ENCODE assay signal across 19 cellular contexts in genomic region chr1:228894442-228894989, GRCh38.
"Had no signal": no experiment of that assay in that cellular context is flagged by ENCODE, and none has a peak within 500 bp of the region (broad histone marks: within the 10 kb centered on the region; RNA-seq: fewer than 3 reads in every experiment).

No MANE protein-coding gene starts in this region.

- ATAC-seq: lower lobe of right lung; natural killer cell; psoas muscle; right cardiac atrium; stimulated activated naive CD8-positive, alpha-beta T cell treated with anti-CD3 and anti-CD28 coated beads, Interleukin-15, amount 100 ng/mL, for 72 hours; upper lobe of right lung had no signal

- H3K4me3 Mint-ChIP-seq: central memory CD8-positive, alpha-beta T cell; natural killer cell; neural progenitor cell; stimulated activated naive CD8-positive, alpha-beta T cell treated with anti-CD3 and anti-CD28 coated beads, Interleukin-15, amount 100 ng/mL, for 72 hours had no signal

- H3K36me3 Mint-ChIP-seq: natural killer cell, neural progenitor cell had no signal

- DNase-seq: cortex of kidney; effector CD4-positive, alpha-beta T cell; kidney; left ventricle myocardium inferior; lower lobe of right lung; natural killer cell; nucleus accumbens; ovary; posterior cingulate gyrus; psoas muscle; right cardiac atrium; stimulated activated CD4-positive, alpha-beta T cell treated with anti-CD3 and anti-CD28 coated beads, Interleukin-15, amount 100 ng/mL, for 24 hours; stimulated activated CD4-positive, alpha-beta T cell treated with anti-CD3 and anti-CD28 coated beads, Interleukin-2, amount 100 ng/mL, for 48 hours; stimulated activated naive CD4-positive, alpha-beta T cell; stimulated activated naive CD8-positive, alpha-beta T cell treated with anti-CD3 and anti-CD28 coated beads, Interleukin-15, amount 100 ng/mL, for 72 hours; transverse colon; upper lobe of right lung had no signal

- H3K4me1 Mint-ChIP-seq: natural killer cell had no signal

- H3K27ac Mint-ChIP-seq: natural killer cell; neural progenitor cell; stimulated activated naive CD8-positive, alpha-beta T cell treated with anti-CD3 and anti-CD28 coated beads, Interleukin-15, amount 100 ng/mL, for 72 hours had no signal

- H3K9me3 Mint-ChIP-seq: central memory CD8-positive, alpha-beta T cell; natural killer cell; stimulated activated naive CD8-positive, alpha-beta T cell treated with anti-CD3 and anti-CD28 coated beads, Interleukin-15, amount 100 ng/mL, for 72 hours had no signal
